ENCODE assay signal across 10 cellular contexts in genomic region chr14:71021347-71022014, GRCh38.
DNase-seq lines count a peak whose midpoint lies in the region; ATAC-seq, FAIRE-seq and TF ChIP-seq lines count a peak whose summit lies in the region.
"Had no signal": no experiment of that assay in that cellular context is flagged by ENCODE, and none has a peak within 500 bp of the region (broad histone marks: within the 10 kb centered on the region; RNA-seq: fewer than 3 reads in every experiment).

No MANE protein-coding gene starts in this region.

- no peaks in the 10 kb centered on the region for H3K27me3 Mint-ChIP-seq in natural killer cell (ENCODE audit: low read depth in 2 of 2)

- no peak overlapping the region for H3K27ac ChIP-seq in transverse colon

- TF ChIP-seq CTCF in astrocyte of the cerebellum (IDR thresholded peaks at IDR 0.05; ENCODE audit: low read depth, low read length, missing control alignments) (no peak), natural killer cell (IDR thresholded peaks at IDR 0.05) (no peak), transverse colon (IDR thresholded peaks at IDR 0.05) (no peak)

- peaks cover 12 to 14% of the 10 kb centered on the region in 2 donors for H3K4me1 Mint-ChIP-seq in natural killer cell

- intact Hi-C loops in natural killer cell (cut with micrococcal nuclease) (no loop called here), transverse colon (cut with DNase I; ENCODE audit: low total_unique reads) (no loop called here)

- H3K9me3 ChIP-seq in transverse colon = no peaks in the 10 kb centered on the region

- WGBS in transverse colon (ENCODE audit: low coverage in 1 of 2), 2 donors = 31% methylated on average over 1 of the region's 1 CpG

- no peaks in the 10 kb centered on the region for H3K9me3 Mint-ChIP-seq in natural killer cell

- ATAC-seq in natural killer cell = no peak

- peak; percentile 90 for FAIRE-seq in HTR-8/SVneo (lab: Jason Lieb, UNC)

- TF ChIP-seq EP300 in transverse colon (IDR thresholded peaks at IDR 0.05; ENCODE audit: low read depth) = no peak

- peak overlapping the region; percentile 3 to 5 for H3K27ac Mint-ChIP-seq in natural killer cell

- peak; percentile 32 for DNase-seq in Daoy (ENCODE audit: low read depth)
- DNase-seq in HTR-8/SVneo (ENCODE audit: insufficient read length, low spot score) = peak; percentile 84
- DNase-seq in astrocyte of the cerebellum (ENCODE audit: low read depth) = peak; percentile 36
- no peak for DNase-seq in natural killer cell
- DNase-seq in stimulated activated CD4-positive, alpha-beta T cell treated with anti-CD3 and anti-CD28 coated beads, Interleukin-1b, Interleukin-23, amount 100 ng/mL, for 48 hours = no peak
- no peak for DNase-seq in putamen (ENCODE audit: low spot score)
- no peak for DNase-seq in transverse colon
- no peak for DNase-seq in DMS79 (lab: John Stamatoyannopoulos, UW)
- DNase-seq: Kasumi-1, retina had no signal

- TF ChIP-seq POLR2A in transverse colon (IDR thresholded peaks at IDR 0.05) = no peak

- H3K4me1 ChIP-seq in transverse colon = peaks cover 0 to 5% (median 0%) of the 10 kb centered on the region in 4 donors

- no peaks in the 10 kb centered on the region for H3K27me3 ChIP-seq in transverse colon

- in situ Hi-C loops in astrocyte of the cerebellum (cut with HindIII; ENCODE audit: low sequenced_read_pairs) (no loop called here), transverse colon (cut with MboI; ENCODE audit: low pct_ligation_motif_present in 1 of 4, low pct_unique_long_range_greater_than_20kb in 1 of 4, low sequenced_read_pairs in 3 of 4) (no loop called here)

- peaks cover 0 to 26% (median 8%) of the 10 kb centered on the region in 4 donors for H3K36me3 ChIP-seq in transverse colon

- no peak overlapping the region for H3K4me3 ChIP-seq in astrocyte of the cerebellum (ENCODE audit: low read depth, low read length)
- H3K4me3 ChIP-seq in transverse colon = no peak overlapping the region

- H3K36me3 Mint-ChIP-seq in natural killer cell = peaks cover 10% of the 10 kb centered on the region

- H3K4me3 Mint-ChIP-seq in natural killer cell = no peak overlapping the region

Comparison
In these comparisons a context has a peak if more than half of its experiments do, and no peak if none do; other contexts are left out.
1. DNase-seq: peak in Daoy (single experiment), HTR-8/SVneo (single experiment) and astrocyte of the cerebellum (single experiment); none in natural killer cell (single experiment), stimulated activated CD4-positive, alpha-beta T cell treated with anti-CD3 and anti-CD28 coated beads, Interleukin-1b, Interleukin-23, amount 100 ng/mL, for 48 hours (single experiment), putamen (single experiment), transverse colon (single experiment) and DMS79 (single experiment).